ENCODE assay signal across 26 cellular contexts in the genomic region with DNA sequence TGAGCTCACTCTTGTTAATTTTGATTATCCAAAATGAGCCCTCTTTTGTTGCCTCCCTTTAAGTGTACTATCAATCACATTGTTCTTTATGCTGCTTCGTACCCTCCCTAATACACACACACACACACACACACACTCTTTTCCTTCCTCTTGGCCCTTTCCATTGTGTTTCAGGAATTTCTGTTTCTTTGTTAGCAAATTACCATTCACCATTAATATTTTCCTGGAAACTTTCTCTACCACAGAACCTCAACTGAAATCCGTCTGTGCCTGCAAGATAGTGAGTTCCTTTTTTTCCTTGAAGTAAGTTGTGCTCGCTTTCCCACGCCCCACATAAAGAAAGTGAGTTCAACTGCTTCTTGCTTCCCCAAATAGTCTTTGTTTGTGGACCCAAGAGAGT.
"Had no signal": no experiment of that assay in that cellular context is flagged by ENCODE, and none has a peak within 500 bp of the region (broad histone marks: within the 10 kb centered on the region; RNA-seq: fewer than 3 reads in every experiment).

No MANE protein-coding gene starts in this region.

- H3K27ac ChIP-seq: foreskin keratinocyte, right atrium auricular region, thyroid gland had no signal

- H3K27me3 ChIP-seq: foreskin keratinocyte, right atrium auricular region, thyroid gland had no signal

- H3K27ac Mint-ChIP-seq: activated B cell treated with CpG ODN at 0.5 μM for 24 hours; activated CD4-positive, alpha-beta memory T cell treated with anti-CD3 and anti-CD28 coated beads for 36 hours; activated naive CD8-positive, alpha-beta T cell; activated T-helper 1 cell treated with anti-CD3 and anti-CD28 coated beads, Interleukin-12 subunit alpha, Interleukin-12 subunit beta, Interleukin-2, Interleukin-4 antibody, amounts not matched to agents 30 ng/mL and 10 ng/mL and 1 ng/mL, durations not matched to agents 14 hours and 24 hours and 36 hours; dendritic cell treated with granulocyte-macrophage colony-stimulating factor and Interleukin-4, amounts not matched to agents 40 ng/mL and 50 ng/mL, for 4 days; nephron had no signal

- H3K36me3 ChIP-seq: right atrium auricular region, thyroid gland had no signal

- H3K4me1 Mint-ChIP-seq: activated B cell treated with CpG ODN at 0.5 μM for 24 hours, nephron had no signal

- DNase-seq: activated B cell treated with CpG ODN at 0.5 μM for 24 hours; activated CD4-positive, alpha-beta memory T cell treated with anti-CD3 and anti-CD28 coated beads for 36 hours; activated CD4-positive, alpha-beta T cell treated with anti-CD3 and anti-CD28 coated beads for 4 hours; activated gamma-delta T cell treated with Interleukin-2 at 50 U/mL for 16 hours; activated T-cell treated with anti-CD3 and anti-CD28 coated beads for 4 hours; foreskin keratinocyte; glutamatergic neuron; hypothalamus; islet precursor cell; left colon; midbrain; nucleus accumbens; posterior cingulate gyrus; stimulated activated CD4-positive, alpha-beta T cell treated with anti-CD3 and anti-CD28 coated beads, Interleukin-12 subunit alpha, Interleukin-12 subunit beta, amount 100 ng/mL, for 4 hours; stimulated activated CD4-positive, alpha-beta T cell treated with anti-CD3 and anti-CD28 coated beads, Interleukin-1b, Interleukin-23, amount 100 ng/mL, for 48 hours; stimulated activated CD8-positive, alpha-beta memory T cell treated with anti-CD3 and anti-CD28 coated beads, Interleukin-4, amount 100 ng/mL, for 48 hours; stimulated activated naive CD4-positive, alpha-beta T cell; T-helper 1 cell; T-helper 9 cell; thyroid gland had no signal

- H3K27me3 Mint-ChIP-seq: activated B cell treated with CpG ODN at 0.5 μM for 24 hours; activated CD4-positive, alpha-beta memory T cell treated with anti-CD3 and anti-CD28 coated beads for 36 hours; activated naive CD8-positive, alpha-beta T cell; dendritic cell treated with granulocyte-macrophage colony-stimulating factor and Interleukin-4, amounts not matched to agents 40 ng/mL and 50 ng/mL, for 4 days had no signal

- H3K4me3 Mint-ChIP-seq: activated B cell treated with CpG ODN at 0.5 μM for 24 hours; activated CD4-positive, alpha-beta memory T cell treated with anti-CD3 and anti-CD28 coated beads for 36 hours; activated naive CD8-positive, alpha-beta T cell; activated T-helper 1 cell treated with anti-CD3 and anti-CD28 coated beads, Interleukin-12 subunit alpha, Interleukin-12 subunit beta, Interleukin-2, Interleukin-4 antibody, amounts not matched to agents 30 ng/mL and 10 ng/mL and 1 ng/mL, durations not matched to agents 14 hours and 24 hours and 36 hours; dendritic cell treated with granulocyte-macrophage colony-stimulating factor and Interleukin-4, amounts not matched to agents 40 ng/mL and 50 ng/mL, for 4 days; nephron had no signal

- ATAC-seq: foreskin keratinocyte, left colon had no signal

- H3K9me3 ChIP-seq: thyroid gland had no signal

- H3K4me3 ChIP-seq: lung, right atrium auricular region, thyroid gland had no signal

- H3K4me1 ChIP-seq: foreskin keratinocyte, right atrium auricular region, thyroid gland had no signal
